Comparison of ENCODE assay signal across 23 cellular contexts in genomic region chr6:149600508-149600907, GRCh38. TPM values are rescaled to one million over a fixed set of nuclear protein-coding genes. Genes with fewer than 3 reads are reported as not detected.
DNase-seq lines count a peak whose midpoint lies in the region; ATAC-seq, FAIRE-seq and TF ChIP-seq lines count a peak whose summit lies in the region.
"Had no signal": no experiment of that assay in that cellular context is flagged by ENCODE, and none has a peak within 500 bp of the region (broad histone marks: within the 10 kb centered on the region; RNA-seq: fewer than 3 reads in every experiment).

No MANE protein-coding gene starts in this region.

- TF ChIP-seq EP300 in HepG2 (IDR thresholded peaks at IDR 0.05; ENCODE audit: low read depth in 2 of 2, low read length in 2 of 2): no peak
- no peak for TF ChIP-seq EP300 in HepG2 (CRISPR knock-in tag; IDR thresholded peaks at IDR 0.05; ENCODE audit: borderline replicate concordance)
- TF ChIP-seq EP300 in K562 (IDR thresholded peaks at IDR 0.05; ENCODE audit: low read length): no peak

- H3K4me3 ChIP-seq in HepG2 (replicated peaks in 1 of 3; ENCODE audit: insufficient read depth in 1 of 3, low read depth in 2 of 3, low read length in 3 of 3) (no peak overlapping the region), right lobe of liver (no peak overlapping the region), K562 (no peak overlapping the region)
- H3K4me3 ChIP-seq: BLaER1, GM12878, GM23248 had no signal

- H3K4me2 ChIP-seq in HepG2 (ENCODE audit: low read depth, low read length): no peak overlapping the region
- no peak overlapping the region for H3K4me2 ChIP-seq in K562 (ENCODE audit: insufficient read depth, low read length)
- H3K4me2 ChIP-seq: BLaER1 had no signal

- H2AFZ ChIP-seq in HepG2 (ENCODE audit: low read length): no peak overlapping the region
- no peak overlapping the region for H2AFZ ChIP-seq in K562 (ENCODE audit: low read depth, low read length)
- H2AFZ ChIP-seq: GM23248 had no signal

- DNase-seq in HepG2 (ENCODE audit: low spot score) (no peak), right lobe of liver (no peak), K562 (ENCODE audit: extremely low read depth in 1 of 4, low spot score in 3 of 4) (no peak)
- no peak for DNase-seq in stimulated activated CD4-positive, alpha-beta T cell treated with anti-CD3 and anti-CD28 coated beads, Interleukin-1b, Interleukin-23, amount 100 ng/mL, for 48 hours
- no peak for DNase-seq in stimulated activated CD4-positive, alpha-beta T cell treated with anti-CD3 and anti-CD28 coated beads, Interleukin-15, amount 100 ng/mL, for 24 hours
- DNase-seq: CD4-positive, CD25-positive, alpha-beta regulatory T cell; CD8-positive, alpha-beta T cell; DMS 273 treated with DMSO at 0.1 percent for 48 hours; DMS79; EL; GDM1; GM23248; H7; HCEC 1CT; HFFc6 had no signal

- ATAC-seq in HepG2 (no peak), right lobe of liver (no peak), K562 (no peak)
- ATAC-seq: CD8-positive, alpha-beta T cell; GM12878 had no signal

- 96% methylated on average over 4 of the region's 4 CpGs for WGBS in HepG2 (ENCODE audit: low lambda C conversion rate)
- WGBS in right lobe of liver (ENCODE audit: insufficient coverage, low coverage, low lambda C conversion rate, missing lambda C conversion rate): 100% methylated on average over 4 of the region's 4 CpGs
- 94% methylated on average over 4 of the region's 4 CpGs for WGBS in K562 (ENCODE audit: insufficient coverage, low coverage, missing lambda C conversion rate)

- H4K20me1 ChIP-seq in HepG2 (ENCODE audit: insufficient read depth, low read length): no peaks in the 10 kb centered on the region
- H4K20me1 ChIP-seq in K562 (replicated peaks; ENCODE audit: control insufficient read depth, insufficient read depth, low read length): no peaks in the 10 kb centered on the region
- H4K20me1 ChIP-seq: BLaER1 had no signal

- TF ChIP-seq POLR2A in HepG2 (IDR thresholded peaks at IDR 0.05; ENCODE audit: insufficient read depth in 1 of 2, low read depth in 2 of 2, low read length in 2 of 2): no peak
- no peak for TF ChIP-seq POLR2A in right lobe of liver (IDR thresholded peaks at IDR 0.05)
- TF ChIP-seq POLR2A in K562 (conservative IDR thresholded peaks at IDR 0.05): no peak

- POLR2A ChIA-PET in HepG2 (lab: Yijun Ruan, JAX): no interaction called here
- POLR2A ChIA-PET in K562 (lab: Yijun Ruan, JAX): interaction anchor here (1.0 kb wide), 2 partner anchors 8 to 9 kb away, joined by 3 read pairs; no protein-coding TSS in a partner anchor

- H3K79me2 ChIP-seq in HepG2 (ENCODE audit: insufficient read depth, low read length): no peaks in the 10 kb centered on the region
- no peaks in the 10 kb centered on the region for H3K79me2 ChIP-seq in K562 (ENCODE audit: control insufficient read depth, insufficient read depth, low read length)

- H3K9me3 ChIP-seq in HepG2 (ENCODE audit: low read length) (no peaks in the 10 kb centered on the region), right lobe of liver (no peaks in the 10 kb centered on the region), K562 (replicated peaks; ENCODE audit: control insufficient read depth, insufficient read depth, low read depth, low read length) (no peaks in the 10 kb centered on the region)
- H3K9me3 ChIP-seq: BLaER1 had no signal

- TF ChIP-seq RAD21 in HepG2 (CRISPR knock-in tag; IDR thresholded peaks at IDR 0.05): no peak
- TF ChIP-seq RAD21 in K562 (CRISPR knock-in tag; conservative IDR thresholded peaks at IDR 0.05 in 1 of 2, IDR thresholded peaks at IDR 0.05 in 1 of 2): no peak

- H3K27ac ChIP-seq in HepG2 (ENCODE audit: extremely low read length, insufficient read depth, low read length): no peak overlapping the region
- no peak overlapping the region for H3K27ac ChIP-seq in right lobe of liver
- no peak overlapping the region for H3K27ac ChIP-seq in K562 (ENCODE audit: extremely low read depth, low read depth, low read length)
- H3K27ac ChIP-seq: 22Rv1, BLaER1, C4-2B, GM23248 had no signal

- H3K4me1 ChIP-seq in HepG2 (ENCODE audit: insufficient read depth, low read length) (no peaks in the 10 kb centered on the region), right lobe of liver (no peaks in the 10 kb centered on the region), K562 (replicated peaks in 1 of 2; ENCODE audit: control insufficient read depth in 2 of 2, insufficient read depth in 2 of 2, low read length in 2 of 2) (no peaks in the 10 kb centered on the region)
- H3K4me1 ChIP-seq: BLaER1 had no signal

- in situ Hi-C loops in HepG2 (cut with HindIII; ENCODE audit: extremely low pct_ligation_motif_present, low pct_unique_long_range_greater_than_20kb) (no loop called here), K562 (cut with MboI) (no loop called here)

- BruUV-seq in HepG2 (replicated peaks; lab: Mats Ljungman, UMichigan): no TSS peak
- TSS peak; percentile 24 for BruUV-seq in K562 (replicated peaks; lab: Mats Ljungman, UMichigan)

- TF ChIP-seq CTCF in HepG2 (CRISPR knock-in tag; IDR thresholded peaks at IDR 0.05): no peak
- TF ChIP-seq CTCF in right lobe of liver (IDR thresholded peaks at IDR 0.05): no peak
- no peak for TF ChIP-seq CTCF in K562 (IDR thresholded peaks at IDR 0.05 in 2 of 3, conservative IDR thresholded peaks at IDR 0.05 in 1 of 3; ENCODE audit: insufficient read depth in 2 of 3, low read depth in 1 of 3, low read length in 3 of 3)

- H3K9ac ChIP-seq in HepG2 (ENCODE audit: insufficient read depth, low read depth, low read length) (no peak overlapping the region), K562 (ENCODE audit: insufficient read depth in 1 of 2, low read depth in 2 of 2, low read length in 2 of 2) (no peak overlapping the region)
- H3K9ac ChIP-seq: BLaER1, GM23248 had no signal

- H3K9me1 ChIP-seq in K562 (ENCODE audit: control insufficient read depth, insufficient read depth, low read length): no peaks in the 10 kb centered on the region

- CTCF ChIA-PET in HepG2 (lab: Yijun Ruan, JAX; ENCODE audit: low intra/inter-chr PET ratio, low total read pairs): no interaction called here
- CTCF ChIA-PET in K562 (lab: Yijun Ruan, JAX; ENCODE audit: low intra/inter-chr PET ratio): no interaction called here

- intact Hi-C loops in HepG2 (cut with micrococcal nuclease; ENCODE audit: unreplicated experiment) (no loop called here), right lobe of liver (cut with DNase I) (no loop called here), K562 (cut with micrococcal nuclease) (no loop called here)

- FAIRE-seq in HepG2 (lab: Jason Lieb, UNC): no peak
- FAIRE-seq in K562 (lab: Jason Lieb, UNC): no peak
- FAIRE-seq: A204.1, D721Med, GM12878, GM19239, H1 had no signal

- H3K27me3 ChIP-seq in HepG2 (ENCODE audit: control insufficient read depth in 1 of 2, insufficient read depth in 2 of 2, low read length in 2 of 2): no peaks in the 10 kb centered on the region
- no peaks in the 10 kb centered on the region for H3K27me3 ChIP-seq in right lobe of liver
- no peaks in the 10 kb centered on the region for H3K27me3 ChIP-seq in K562 (ENCODE audit: control insufficient read depth in 2 of 2, insufficient read depth in 2 of 2, low read length in 2 of 2)
- H3K27me3 ChIP-seq: BLaER1 had no signal

- H3K36me3 ChIP-seq in HepG2 (replicated peaks in 1 of 2; ENCODE audit: control insufficient read depth in 1 of 2, insufficient read depth in 2 of 2, low read length in 2 of 2) (peaks cover 5 to 33% of the 10 kb centered on the region in 2 experiments; a peak in 4 of 5 replicates), right lobe of liver (peaks cover 0 to 18% (median 8%) of the 10 kb centered on the region in 4 donors), K562 (ENCODE audit: control insufficient read depth, insufficient read depth, low read length) (peaks cover 65% of the 10 kb centered on the region)

RNA-seq across cellular contexts. Expression of gene GINM1, which starts 34.3 kb away (rescaled TPM):
- 15.4 and 27.5 TPM in 2 replicates for total RNA-seq in HepG2 (2016; rRNA removed; fragmentation: Illumina TruSeq; extraction: Trizol)
- total RNA-seq in HepG2 (2016; cell fraction: cytosol; rRNA removed; fragmentation: Illumina TruSeq; extraction: Trizol; ENCODE audit: low read depth): 26.6 and 31.6 TPM in 2 replicates
- total RNA-seq in HepG2 (2016; cell fraction: insoluble cytoplasmic fraction; rRNA removed; fragmentation: Illumina TruSeq; extraction: Trizol): 16.3 and 28.3 TPM in 2 replicates
- 23.5 and 26.3 TPM in 2 replicates for total RNA-seq in HepG2 (2016; cell fraction: membrane; rRNA removed; fragmentation: Illumina TruSeq; extraction: Trizol)
- 21.8 and 27.8 TPM in 2 replicates for total RNA-seq in HepG2 (2016; cell fraction: nucleus; rRNA removed; fragmentation: Illumina TruSeq; extraction: Trizol)
- polyA plus RNA-seq in HepG2 (2011; rRNA removed): 17.5 and 19.4 TPM in 2 replicates
- 11.3 and 17.8 TPM in 2 replicates for polyA plus RNA-seq in HepG2 (2011; cell fraction: cytosol; rRNA removed)
- 4.8 and 5.8 TPM in 2 replicates for polyA plus RNA-seq in HepG2 (2011; cell fraction: nucleus; rRNA removed)
- 29.5 and 31.2 TPM in 2 replicates for polyA plus RNA-seq in HepG2 (2012)
- 20.7 and 21.9 TPM in 2 replicates for polyA plus RNA-seq in HepG2 (2016; cell fraction: cytosol; fragmentation: Illumina TruSeq; extraction: Trizol; ENCODE audit: low read depth)
- 16.9 and 18.0 TPM in 2 replicates for polyA plus RNA-seq in HepG2 (2016; cell fraction: insoluble cytoplasmic fraction; fragmentation: Illumina TruSeq; extraction: Trizol; ENCODE audit: low read depth)
- 21.7 and 24.9 TPM in 2 replicates for polyA plus RNA-seq in HepG2 (2016; cell fraction: membrane; fragmentation: Illumina TruSeq; extraction: Trizol; ENCODE audit: low read depth)
- polyA plus RNA-seq in HepG2 (2016; cell fraction: nucleus; fragmentation: Illumina TruSeq; extraction: Trizol; ENCODE audit: insufficient read depth, low read depth): 37.4 and 40.0 TPM in 2 replicates
- 3.2 and 3.6 TPM in 2 replicates for polyA minus RNA-seq in HepG2 (2011; rRNA and poly(A)+ RNA removed; ENCODE audit: low replicate concordance)
- 15.7 and 16.9 TPM in 2 replicates for polyA minus RNA-seq in HepG2 (2011; cell fraction: cytosol; rRNA and poly(A)+ RNA removed)
- polyA minus RNA-seq in HepG2 (2011; cell fraction: nucleus; rRNA and poly(A)+ RNA removed): 11.8 and 14.3 TPM in 2 replicates
- total RNA-seq in right lobe of liver: 10 to 100 TPM; 20.1 to 26.0 (median 21.8) TPM
- total RNA-seq in K562 (2011; cell fraction: chromatin; rRNA removed; ENCODE audit: low replicate concordance): 11.6 and 25.2 TPM in 2 replicates
- total RNA-seq in K562 (2011; cell fraction: nucleolus; rRNA removed): 10.0 and 11.8 TPM in 2 replicates
- total RNA-seq in K562 (2011; cell fraction: nucleoplasm; rRNA removed): 15.3 and 19.5 TPM in 2 replicates
- total RNA-seq in K562 (2014; rRNA removed): 11.4 and 15.4 TPM in 2 replicates
- 19.3 and 23.8 TPM in 2 replicates for total RNA-seq in K562 (2014; rRNA removed; fragmentation: Illumina TruSeq; extraction: Trizol)
- total RNA-seq in K562 (2015; rRNA removed; fragmentation: Illumina TruSeq; extraction: Trizol): 16.2 and 16.5 TPM in 2 replicates
- 13.9 and 15.7 TPM in 2 replicates for total RNA-seq in K562 (2021)
- polyA plus RNA-seq in K562 (2011; rRNA removed): 11.6 and 14.2 TPM in 2 replicates
- polyA plus RNA-seq in K562 (2011; cell fraction: cytosol; rRNA removed): 3.3 and 5.5 TPM in 2 replicates
- 4.1 and 4.2 TPM in 2 replicates for polyA plus RNA-seq in K562 (2011; cell fraction: nucleus; rRNA removed)
- 13.8 and 23.0 TPM in 2 replicates for polyA plus RNA-seq in K562 (2012)
- polyA plus RNA-seq in K562 (2014; fragmentation: Illumina TruSeq; extraction: Trizol): 15.2 and 15.4 TPM in 2 replicates
- 1 to 10 TPM; 5.0 to 6.1 TPM for polyA plus RNA-seq in K562 (2014; fragmentation: Nextera tagmentation; extraction: Ambion mirVana)
- polyA plus RNA-seq in K562 (2014; rRNA removed): 12.9 and 13.0 TPM in 2 replicates
- 8.1 and 9.8 TPM in 2 replicates for polyA minus RNA-seq in K562 (2011; rRNA and poly(A)+ RNA removed)
- 5.5 and 8.3 TPM in 2 replicates for polyA minus RNA-seq in K562 (2011; cell fraction: cytosol; rRNA and poly(A)+ RNA removed)
- 2.8 and 3.6 TPM in 2 replicates for polyA minus RNA-seq in K562 (2011; cell fraction: nucleus; rRNA and poly(A)+ RNA removed)

RNA-seq across cellular contexts. Expression of gene KATNA1, which starts 48.0 kb away (rescaled TPM):
- total RNA-seq in HepG2 (2016; rRNA removed; fragmentation: Illumina TruSeq; extraction: Trizol) (25.3 and 31.2 TPM in 2 replicates), right lobe of liver (1 to 10 TPM; 3.5 to 6.9 (median 5.7) TPM), K562 (2014; rRNA removed) (41.1 and 45.0 TPM in 2 replicates), K562 (2014; rRNA removed; fragmentation: Illumina TruSeq; extraction: Trizol) (53.5 and 63.0 TPM in 2 replicates), K562 (2015; rRNA removed; fragmentation: Illumina TruSeq; extraction: Trizol) (40.6 and 44.5 TPM in 2 replicates), K562 (2021) (33.9 and 34.6 TPM in 2 replicates)
- total RNA-seq in HepG2 (2016; cell fraction: cytosol; rRNA removed; fragmentation: Illumina TruSeq; extraction: Trizol; ENCODE audit: low read depth): 10.4 and 11.0 TPM in 2 replicates
- 23.4 and 33.3 TPM in 2 replicates for total RNA-seq in HepG2 (2016; cell fraction: insoluble cytoplasmic fraction; rRNA removed; fragmentation: Illumina TruSeq; extraction: Trizol)
- 11.0 and 11.6 TPM in 2 replicates for total RNA-seq in HepG2 (2016; cell fraction: membrane; rRNA removed; fragmentation: Illumina TruSeq; extraction: Trizol)
- 17.1 and 17.8 TPM in 2 replicates for total RNA-seq in HepG2 (2016; cell fraction: nucleus; rRNA removed; fragmentation: Illumina TruSeq; extraction: Trizol)
- polyA plus RNA-seq in HepG2 (2011; rRNA removed) (11.4 and 14.8 TPM in 2 replicates), K562 (2011; rRNA removed) (58.1 and 76.9 TPM in 2 replicates), K562 (2014; fragmentation: Illumina TruSeq; extraction: Trizol) (55.0 and 56.7 TPM in 2 replicates), K562 (2014; fragmentation: Nextera tagmentation; extraction: Ambion mirVana) (10 to 100 TPM; 22.5 to 33.3 TPM), K562 (2014; rRNA removed) (41.8 and 47.5 TPM in 2 replicates)
- 6.7 and 9.1 TPM in 2 replicates for polyA plus RNA-seq in HepG2 (2011; cell fraction: cytosol; rRNA removed)
- 6.9 and 8.6 TPM in 2 replicates for polyA plus RNA-seq in HepG2 (2011; cell fraction: nucleus; rRNA removed)
- polyA plus RNA-seq in HepG2 (2012): 13.2 and 16.3 TPM in 2 replicates
- polyA plus RNA-seq in HepG2 (2016; cell fraction: cytosol; fragmentation: Illumina TruSeq; extraction: Trizol; ENCODE audit: low read depth): 4.5 and 5.5 TPM in 2 replicates
- 28.1 and 31.5 TPM in 2 replicates for polyA plus RNA-seq in HepG2 (2016; cell fraction: insoluble cytoplasmic fraction; fragmentation: Illumina TruSeq; extraction: Trizol; ENCODE audit: low read depth)
- 5.3 and 6.0 TPM in 2 replicates for polyA plus RNA-seq in HepG2 (2016; cell fraction: membrane; fragmentation: Illumina TruSeq; extraction: Trizol; ENCODE audit: low read depth)
- polyA plus RNA-seq in HepG2 (2016; cell fraction: nucleus; fragmentation: Illumina TruSeq; extraction: Trizol; ENCODE audit: insufficient read depth, low read depth): 22.4 and 25.3 TPM in 2 replicates
- 4.5 and 8.0 TPM in 2 replicates for polyA minus RNA-seq in HepG2 (2011; rRNA and poly(A)+ RNA removed; ENCODE audit: low replicate concordance)
- polyA minus RNA-seq in HepG2 (2011; cell fraction: cytosol; rRNA and poly(A)+ RNA removed): 11.1 and 11.4 TPM in 2 replicates
- polyA minus RNA-seq in HepG2 (2011; cell fraction: nucleus; rRNA and poly(A)+ RNA removed): 24.8 and 26.4 TPM in 2 replicates
- total RNA-seq in K562 (2011; cell fraction: chromatin; rRNA removed; ENCODE audit: low replicate concordance): 55.2 and 95.6 TPM in 2 replicates
- 29.5 and 30.9 TPM in 2 replicates for total RNA-seq in K562 (2011; cell fraction: nucleolus; rRNA removed)
- 37.0 and 41.8 TPM in 2 replicates for total RNA-seq in K562 (2011; cell fraction: nucleoplasm; rRNA removed)
- polyA plus RNA-seq in K562 (2011; cell fraction: cytosol; rRNA removed): 18.7 and 24.8 TPM in 2 replicates
- 22.6 and 33.0 TPM in 2 replicates for polyA plus RNA-seq in K562 (2011; cell fraction: nucleus; rRNA removed)
- polyA plus RNA-seq in K562 (2012): 29.5 and 31.6 TPM in 2 replicates
- 74.6 and 86.8 TPM in 2 replicates for polyA minus RNA-seq in K562 (2011; rRNA and poly(A)+ RNA removed)
- polyA minus RNA-seq in K562 (2011; cell fraction: cytosol; rRNA and poly(A)+ RNA removed): 27.4 and 28.3 TPM in 2 replicates
- 20.9 and 34.8 TPM in 2 replicates for polyA minus RNA-seq in K562 (2011; cell fraction: nucleus; rRNA and poly(A)+ RNA removed)

RNA-seq across cellular contexts. Expression of gene PPIL4, which starts 54.7 kb away (rescaled TPM):
- total RNA-seq in HepG2 (2016; rRNA removed; fragmentation: Illumina TruSeq; extraction: Trizol): 46.0 and 67.8 TPM in 2 replicates
- total RNA-seq in HepG2 (2016; cell fraction: cytosol; rRNA removed; fragmentation: Illumina TruSeq; extraction: Trizol; ENCODE audit: low read depth): 13.8 and 17.0 TPM in 2 replicates
- 47.1 and 69.6 TPM in 2 replicates for total RNA-seq in HepG2 (2016; cell fraction: insoluble cytoplasmic fraction; rRNA removed; fragmentation: Illumina TruSeq; extraction: Trizol)
- total RNA-seq in HepG2 (2016; cell fraction: membrane; rRNA removed; fragmentation: Illumina TruSeq; extraction: Trizol): 14.4 and 19.2 TPM in 2 replicates
- total RNA-seq in HepG2 (2016; cell fraction: nucleus; rRNA removed; fragmentation: Illumina TruSeq; extraction: Trizol): 37.8 and 41.0 TPM in 2 replicates
- polyA plus RNA-seq in HepG2 (2011; rRNA removed): 5.2 and 5.5 TPM in 2 replicates
- polyA plus RNA-seq in HepG2 (2011; cell fraction: cytosol; rRNA removed): 1.8 and 3.8 TPM in 2 replicates
- 4.0 and 6.2 TPM in 2 replicates for polyA plus RNA-seq in HepG2 (2011; cell fraction: nucleus; rRNA removed)
- 21.8 and 30.7 TPM in 2 replicates for polyA plus RNA-seq in HepG2 (2012)
- 2.4 and 2.5 TPM in 2 replicates for polyA plus RNA-seq in HepG2 (2016; cell fraction: cytosol; fragmentation: Illumina TruSeq; extraction: Trizol; ENCODE audit: low read depth)
- 59.0 and 69.8 TPM in 2 replicates for polyA plus RNA-seq in HepG2 (2016; cell fraction: insoluble cytoplasmic fraction; fragmentation: Illumina TruSeq; extraction: Trizol; ENCODE audit: low read depth)
- polyA plus RNA-seq in HepG2 (2016; cell fraction: membrane; fragmentation: Illumina TruSeq; extraction: Trizol; ENCODE audit: low read depth): 3.5 and 5.4 TPM in 2 replicates
- polyA plus RNA-seq in HepG2 (2016; cell fraction: nucleus; fragmentation: Illumina TruSeq; extraction: Trizol; ENCODE audit: insufficient read depth, low read depth): 55.7 and 57.6 TPM in 2 replicates
- polyA minus RNA-seq in HepG2 (2011; rRNA and poly(A)+ RNA removed; ENCODE audit: low replicate concordance): 1.0 and 1.7 TPM in 2 replicates
- 9.3 and 11.2 TPM in 2 replicates for polyA minus RNA-seq in HepG2 (2011; cell fraction: cytosol; rRNA and poly(A)+ RNA removed)
- polyA minus RNA-seq in HepG2 (2011; cell fraction: nucleus; rRNA and poly(A)+ RNA removed): 18.6 and 19.8 TPM in 2 replicates
- total RNA-seq in right lobe of liver: 1 to 10 TPM; 7.5 to 9.6 (median 8.7) TPM
- total RNA-seq in K562 (2011; cell fraction: chromatin; rRNA removed; ENCODE audit: low replicate concordance): 10.8 and 40.4 TPM in 2 replicates
- total RNA-seq in K562 (2011; cell fraction: nucleolus; rRNA removed): 3.9 and 4.8 TPM in 2 replicates
- total RNA-seq in K562 (2011; cell fraction: nucleoplasm; rRNA removed): 12.2 and 16.3 TPM in 2 replicates
- total RNA-seq in K562 (2014; rRNA removed): 29.5 and 36.9 TPM in 2 replicates
- 53.7 and 59.5 TPM in 2 replicates for total RNA-seq in K562 (2014; rRNA removed; fragmentation: Illumina TruSeq; extraction: Trizol)
- total RNA-seq in K562 (2015; rRNA removed; fragmentation: Illumina TruSeq; extraction: Trizol): 52.3 and 54.0 TPM in 2 replicates
- total RNA-seq in K562 (2021): 26.9 and 29.1 TPM in 2 replicates
- polyA plus RNA-seq in K562 (2011; rRNA removed): 11.7 and 14.5 TPM in 2 replicates
- 1.4 and 4.7 TPM in 2 replicates for polyA plus RNA-seq in K562 (2011; cell fraction: cytosol; rRNA removed)
- polyA plus RNA-seq in K562 (2011; cell fraction: nucleus; rRNA removed): 4.0 and 8.9 TPM in 2 replicates
- 17.7 and 23.4 TPM in 2 replicates for polyA plus RNA-seq in K562 (2012)
- polyA plus RNA-seq in K562 (2014; fragmentation: Illumina TruSeq; extraction: Trizol): 34.9 and 45.9 TPM in 2 replicates
- 10 to 100 TPM; 48.5 to 55.2 TPM for polyA plus RNA-seq in K562 (2014; fragmentation: Nextera tagmentation; extraction: Ambion mirVana)
- 26.4 and 32.2 TPM in 2 replicates for polyA plus RNA-seq in K562 (2014; rRNA removed)
- polyA minus RNA-seq in K562 (2011; rRNA and poly(A)+ RNA removed): 20.1 and 25.6 TPM in 2 replicates
- 11.4 and 13.6 TPM in 2 replicates for polyA minus RNA-seq in K562 (2011; cell fraction: cytosol; rRNA and poly(A)+ RNA removed)
- polyA minus RNA-seq in K562 (2011; cell fraction: nucleus; rRNA and poly(A)+ RNA removed): 6.7 and 10.3 TPM in 2 replicates

Comparison
In these comparisons a context has a peak if more than half of its experiments do, and no peak if none do; other contexts are left out.
1. Of the 241 proteins assayed by ChIP-seq in both HepG2 and K562: peak only in HepG2: none; only in K562: CEBPB; in both: ZNF121; in neither: 238; mixed calls (peak in some experiments, not most) for 1.